In the genomic region with DNA sequence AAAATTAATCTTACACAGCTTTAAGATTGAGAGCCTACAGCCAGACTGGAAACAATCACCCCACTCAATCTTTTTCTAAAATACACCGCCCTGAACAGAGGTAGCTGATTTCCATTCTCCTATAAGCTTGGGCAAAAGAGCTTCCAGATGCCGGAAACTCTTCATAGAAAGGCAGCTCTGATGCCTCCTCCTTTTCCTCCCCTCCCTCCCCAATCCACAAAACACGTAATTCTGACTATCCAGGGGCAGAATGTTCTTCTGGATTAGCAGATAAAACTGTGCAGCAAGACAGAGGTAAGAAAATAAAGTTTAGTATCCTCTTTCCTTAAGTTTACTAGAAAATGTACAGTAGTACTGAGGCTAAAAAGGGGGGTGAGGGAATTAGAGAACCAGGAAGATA, we compare ENCODE assay signal across 1 cellular context.
TF ChIP-seq lines count a peak whose summit lies in the region.

No MANE protein-coding gene starts in this region.

TF ChIP-seq in HEK293T, 16 proteins besides CTCF, POLR2A, EP300 and RAD21 (continued from another document):
- no peak for TF ChIP-seq HDGF (IDR thresholded peaks at IDR 0.05; ENCODE audit: borderline replicate concordance)
- no peak for TF ChIP-seq L3MBTL2 (conservative IDR thresholded peaks at IDR 0.05)
- TF ChIP-seq NFRKB (IDR thresholded peaks at IDR 0.05) = no peak
- TF ChIP-seq SP1 (IDR thresholded peaks at IDR 0.05) = no peak
- no peak for TF ChIP-seq ZNF384 (IDR thresholded peaks at IDR 0.05)
- TF ChIP-seq, protein P1, sequence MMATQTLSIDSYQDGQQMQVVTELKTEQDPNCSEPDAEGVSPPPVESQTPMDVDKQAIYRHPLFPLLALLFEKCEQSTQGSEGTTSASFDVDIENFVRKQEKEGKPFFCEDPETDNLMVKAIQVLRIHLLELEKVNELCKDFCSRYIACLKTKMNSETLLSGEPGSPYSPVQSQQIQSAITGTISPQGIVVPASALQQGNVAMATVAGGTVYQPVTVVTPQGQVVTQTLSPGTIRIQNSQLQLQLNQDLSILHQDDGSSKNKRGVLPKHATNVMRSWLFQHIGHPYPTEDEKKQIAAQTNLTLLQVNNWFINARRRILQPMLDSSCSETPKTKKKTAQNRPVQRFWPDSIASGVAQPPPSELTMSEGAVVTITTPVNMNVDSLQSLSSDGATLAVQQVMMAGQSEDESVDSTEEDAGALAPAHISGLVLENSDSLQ (IDR thresholded peaks at IDR 0.05) = no peak
- TF ChIP-seq FOXA1 (IDR thresholded peaks at IDR 0.05) = no peak
- no peak for TF ChIP-seq FOXM1 (IDR thresholded peaks at IDR 0.05; ENCODE audit: borderline replicate concordance)
- TF ChIP-seq SUZ12 (IDR thresholded peaks at IDR 0.05) = no peak
TF ChIP-seq in HEK293T: peak in this region for 0.
